19 cellular contexts compared by ENCODE assay signal in genomic region chr14:22530101-22530500, GRCh38. TPM values are rescaled to one million over a fixed set of nuclear protein-coding genes. Genes with fewer than 3 reads are reported as not detected.
DNase-seq lines count a peak whose midpoint lies in the region; ATAC-seq, FAIRE-seq and TF ChIP-seq lines count a peak whose summit lies in the region.
"Had no signal": no experiment of that assay in that cellular context is flagged by ENCODE, and none has a peak within 500 bp of the region (broad histone marks: within the 10 kb centered on the region; RNA-seq: fewer than 3 reads in every experiment).

No MANE protein-coding gene starts in this region.

- POLR2A ChIA-PET in naive thymus-derived CD4-positive, alpha-beta T cell (lab: Charles Lee), result interaction anchor here (0.8 to 12.3 kb wide), 7 partner anchors 10 to 704 kb away, joined by 3 to 554 read pairs (median 12); no protein-coding TSS in a partner anchor

- FAIRE-seq in GM12892 (lab: Jason Lieb, UNC) (peak; percentile 81), HTR-8/SVneo (lab: Jason Lieb, UNC) (no peak)

- H3K27ac Mint-ChIP-seq in activated CD8-positive, alpha-beta memory T cell treated with anti-CD3 and anti-CD28 coated beads, Interleukin-2, amount 10 ng/mL, durations not matched to agents 7 days and 5 days, result peak overlapping the region; percentile 96
- H3K27ac Mint-ChIP-seq in activated T-helper 1 cell treated with anti-CD3 and anti-CD28 coated beads, Interleukin-12 subunit alpha, Interleukin-12 subunit beta, Interleukin-2, Interleukin-4 antibody, amounts not matched to agents 30 ng/mL and 10 ng/mL and 1 ng/mL, durations not matched to agents 14 hours and 24 hours and 36 hours, result peak overlapping the region; percentile 93
- H3K27ac Mint-ChIP-seq in naive thymus-derived CD4-positive, alpha-beta T cell, result peak overlapping the region; percentile 84 to 99 (median 96)
- H3K27ac Mint-ChIP-seq: endodermal cell had no signal

- H3K36me3 ChIP-seq in naive thymus-derived CD4-positive, alpha-beta T cell (ENCODE audit: control insufficient read depth in 2 of 3, insufficient read depth in 3 of 3, low read length in 3 of 3), result peaks cover 10 to 58% (median 33%) of the 10 kb centered on the region in 3 experiments
- H3K36me3 ChIP-seq: HAP-1, upper lobe of right lung had no signal

- intact Hi-C loops in activated T-helper 1 cell treated with anti-CD3 and anti-CD28 coated beads, Interleukin-12 subunit alpha, Interleukin-12 subunit beta, Interleukin-2, Interleukin-4 antibody, amounts not matched to agents 30 ng/mL and 10 ng/mL and 1 ng/mL, durations not matched to agents 14 hours and 24 hours and 36 hours (cut with micrococcal nuclease), result loop anchor here (5.0 kb wide), 1 partner anchor 1902 kb away; no protein-coding TSS in a partner anchor
- intact Hi-C loops in naive thymus-derived CD4-positive, alpha-beta T cell (cut with micrococcal nuclease), result loop anchor here in 1 of 2 donors (5.0 kb wide), 1 partner anchor 408 kb away; no protein-coding TSS in a partner anchor

- peak overlapping the region; percentile 90 for H3K27ac ChIP-seq in naive thymus-derived CD4-positive, alpha-beta T cell (ENCODE audit: low read depth, low read length)
- H3K27ac ChIP-seq: upper lobe of right lung had no signal

- H3K27me3 ChIP-seq in naive thymus-derived CD4-positive, alpha-beta T cell (ENCODE audit: control insufficient read depth in 2 of 2, insufficient read depth in 2 of 2, low read length in 2 of 2), result no peaks in the 10 kb centered on the region
- H3K27me3 ChIP-seq: upper lobe of right lung had no signal

- peaks cover 93% of the 10 kb centered on the region for H3K36me3 Mint-ChIP-seq in activated CD8-positive, alpha-beta memory T cell treated with anti-CD3 and anti-CD28 coated beads, Interleukin-2, amount 10 ng/mL, durations not matched to agents 7 days and 5 days
- H3K36me3 Mint-ChIP-seq in activated T-helper 1 cell treated with anti-CD3 and anti-CD28 coated beads, Interleukin-12 subunit alpha, Interleukin-12 subunit beta, Interleukin-2, Interleukin-4 antibody, amounts not matched to agents 30 ng/mL and 10 ng/mL and 1 ng/mL, durations not matched to agents 14 hours and 24 hours and 36 hours (ENCODE audit: low read depth), result peaks cover 90% of the 10 kb centered on the region
- peaks cover 42 to 90% (median 79%) of the 10 kb centered on the region in 5 donors for H3K36me3 Mint-ChIP-seq in naive thymus-derived CD4-positive, alpha-beta T cell

- CTCF ChIA-PET in activated CD8-positive, alpha-beta memory T cell treated with anti-CD3 and anti-CD28 coated beads, Interleukin-2, amount 10 ng/mL, durations not matched to agents 7 days and 5 days (lab: Charles Lee), result interaction anchor here (1.0 to 7.3 kb wide), 6 partner anchors 9 to 40 kb away, joined by 3 to 48 read pairs (median 10); no protein-coding TSS in a partner anchor
- CTCF ChIA-PET in naive thymus-derived CD4-positive, alpha-beta T cell (lab: Charles Lee), result interaction anchor here (1.1 to 1.9 kb wide), 2 partner anchors 12 to 13 kb away, joined by 3 to 5 read pairs; no protein-coding TSS in a partner anchor

- peak overlapping the region; percentile 84 for H3K4me3 Mint-ChIP-seq in activated CD8-positive, alpha-beta memory T cell treated with anti-CD3 and anti-CD28 coated beads, Interleukin-2, amount 10 ng/mL, durations not matched to agents 7 days and 5 days
- peak overlapping the region; percentile 84 for H3K4me3 Mint-ChIP-seq in activated T-helper 1 cell treated with anti-CD3 and anti-CD28 coated beads, Interleukin-12 subunit alpha, Interleukin-12 subunit beta, Interleukin-2, Interleukin-4 antibody, amounts not matched to agents 30 ng/mL and 10 ng/mL and 1 ng/mL, durations not matched to agents 14 hours and 24 hours and 36 hours
- H3K4me3 Mint-ChIP-seq in naive thymus-derived CD4-positive, alpha-beta T cell, result peak overlapping the region; percentile 79 to 92 (median 88)
- H3K4me3 Mint-ChIP-seq: endodermal cell had no signal

- H3K9me3 ChIP-seq in naive thymus-derived CD4-positive, alpha-beta T cell (ENCODE audit: control insufficient read depth in 2 of 3, low read length in 3 of 3), result no peaks in the 10 kb centered on the region
- H3K9me3 ChIP-seq: HAP-1, upper lobe of right lung had no signal

- H3K9me3 Mint-ChIP-seq in activated CD8-positive, alpha-beta memory T cell treated with anti-CD3 and anti-CD28 coated beads, Interleukin-2, amount 10 ng/mL, durations not matched to agents 7 days and 5 days (ENCODE audit: low read depth), result no peaks in the 10 kb centered on the region
- no peaks in the 10 kb centered on the region for H3K9me3 Mint-ChIP-seq in activated T-helper 1 cell treated with anti-CD3 and anti-CD28 coated beads, Interleukin-12 subunit alpha, Interleukin-12 subunit beta, Interleukin-2, Interleukin-4 antibody, amounts not matched to agents 30 ng/mL and 10 ng/mL and 1 ng/mL, durations not matched to agents 14 hours and 24 hours and 36 hours
- H3K9me3 Mint-ChIP-seq in naive thymus-derived CD4-positive, alpha-beta T cell, result no peaks in the 10 kb centered on the region
- H3K9me3 Mint-ChIP-seq: endodermal cell had no signal

- peaks cover 80 to 90% of the 10 kb centered on the region in 2 donors for H3K4me1 ChIP-seq in naive thymus-derived CD4-positive, alpha-beta T cell (ENCODE audit: control insufficient read depth in 2 of 2, insufficient read depth in 2 of 2, low read length in 2 of 2)

- no peaks in the 10 kb centered on the region for H3K27me3 Mint-ChIP-seq in activated CD8-positive, alpha-beta memory T cell treated with anti-CD3 and anti-CD28 coated beads, Interleukin-2, amount 10 ng/mL, durations not matched to agents 7 days and 5 days
- H3K27me3 Mint-ChIP-seq in activated T-helper 1 cell treated with anti-CD3 and anti-CD28 coated beads, Interleukin-12 subunit alpha, Interleukin-12 subunit beta, Interleukin-2, Interleukin-4 antibody, amounts not matched to agents 30 ng/mL and 10 ng/mL and 1 ng/mL, durations not matched to agents 14 hours and 24 hours and 36 hours (ENCODE audit: insufficient read depth), result no peaks in the 10 kb centered on the region
- H3K27me3 Mint-ChIP-seq in naive thymus-derived CD4-positive, alpha-beta T cell, result no peaks in the 10 kb centered on the region

- H3K4me3 ChIP-seq in naive thymus-derived CD4-positive, alpha-beta T cell (ENCODE audit: low read length), result peak overlapping the region; percentile 49
- H3K4me3 ChIP-seq: HAP-1, upper lobe of right lung had no signal

- no peak for DNase-seq in activated CD8-positive, alpha-beta memory T cell treated with anti-CD3 and anti-CD28 coated beads, Interleukin-2, amount 10 ng/mL, durations not matched to agents 7 days and 5 days
- no peak for DNase-seq in activated CD8-positive, alpha-beta memory T cell treated with anti-CD3 and anti-CD28 coated beads, Interleukin-2, amount 50 U/mL, for 4 hours
- DNase-seq in GM12892 (ENCODE audit: insufficient read length) (no peak), HTR-8/SVneo (ENCODE audit: insufficient read length, low spot score) (no peak)
- DNase-seq in activated T-helper 1 cell treated with anti-CD3 and anti-CD28 coated beads, Interleukin-12 subunit alpha, Interleukin-12 subunit beta, Interleukin-2, Interleukin-4 antibody, amounts not matched to agents 30 ng/mL and 10 ng/mL and 1 ng/mL, durations not matched to agents 14 hours and 24 hours and 36 hours (ENCODE audit: low spot score), result no peak
- no peak for DNase-seq in naive thymus-derived CD4-positive, alpha-beta T cell
- DNase-seq in stimulated activated CD8-positive, alpha-beta memory T cell treated with anti-CD3 and anti-CD28 coated beads, Interleukin-4, amount 100 ng/mL, for 48 hours, result no peak
- DNase-seq: ACHN; activated CD4-positive, CD25-positive, alpha-beta regulatory T cell; anterior cingulate cortex; endodermal cell; head of caudate nucleus; MM.1S; NCI-H1694 treated with DMSO at 0.1 percent for 48 hours; nucleus accumbens; upper lobe of right lung had no signal

- H3K4me1 Mint-ChIP-seq in activated CD8-positive, alpha-beta memory T cell treated with anti-CD3 and anti-CD28 coated beads, Interleukin-2, amount 10 ng/mL, durations not matched to agents 7 days and 5 days, result peaks cover 91% of the 10 kb centered on the region
- peaks cover 95% of the 10 kb centered on the region for H3K4me1 Mint-ChIP-seq in activated T-helper 1 cell treated with anti-CD3 and anti-CD28 coated beads, Interleukin-12 subunit alpha, Interleukin-12 subunit beta, Interleukin-2, Interleukin-4 antibody, amounts not matched to agents 30 ng/mL and 10 ng/mL and 1 ng/mL, durations not matched to agents 14 hours and 24 hours and 36 hours (ENCODE audit: low read depth)
- H3K4me1 Mint-ChIP-seq in naive thymus-derived CD4-positive, alpha-beta T cell, result peaks cover 52 to 97% (median 91%) of the 10 kb centered on the region in 7 donors
- H3K4me1 Mint-ChIP-seq: endodermal cell had no signal

- no peak for TF ChIP-seq POLR2A in GM12892 (IDR thresholded peaks at IDR 0.05; ENCODE audit: low read depth, low read length)

- ATAC-seq in activated CD8-positive, alpha-beta memory T cell treated with anti-CD3 and anti-CD28 coated beads, Interleukin-2, amount 10 ng/mL, durations not matched to agents 7 days and 5 days, result no peak
- no peak for ATAC-seq in naive thymus-derived CD4-positive, alpha-beta T cell
- no peak for ATAC-seq in GM18867 (IDR thresholded peaks at IDR 0.05; ENCODE audit: unreplicated experiment)
- ATAC-seq: Right ventricle myocardium inferior, upper lobe of right lung had no signal

RNA-seq across cellular contexts. Expression of gene DAD1, which starts 58.9 kb away (rescaled TPM):
- 100 to 1,000 TPM; 115 to 185 TPM for total RNA-seq in activated CD8-positive, alpha-beta memory T cell treated with anti-CD3 and anti-CD28 coated beads, Interleukin-2, amount 10 ng/mL, durations not matched to agents 7 days and 5 days
- polyA plus RNA-seq in GM12892 (2012; ENCODE audit: missing spikeins), result 293 TPM
- 228 and 229 TPM in 2 replicates for total RNA-seq in activated T-helper 1 cell treated with anti-CD3 and anti-CD28 coated beads, Interleukin-12 subunit alpha, Interleukin-12 subunit beta, Interleukin-2, Interleukin-4 antibody, amounts not matched to agents 30 ng/mL and 10 ng/mL and 1 ng/mL, durations not matched to agents 14 hours and 24 hours and 36 hours
- total RNA-seq in naive thymus-derived CD4-positive, alpha-beta T cell, result 100 to 1,000 TPM in 3 of 5 experiments, 10 to 100 TPM in 2; 68.8 to 157 (median 117) TPM
- polyA plus RNA-seq in naive thymus-derived CD4-positive, alpha-beta T cell, result 100 to 1,000 TPM; 766 to 777 TPM
